28 cellular contexts compared by ENCODE assay signal in genomic region chr1:231796141-231796540, GRCh38.
"Had no signal": no experiment of that assay in that cellular context is flagged by ENCODE, and none has a peak within 500 bp of the region (broad histone marks: within the 10 kb centered on the region; RNA-seq: fewer than 3 reads in every experiment).

No MANE protein-coding gene starts in this region.

- DNase-seq: activated CD4-positive, alpha-beta memory T cell treated with anti-CD3 and anti-CD28 coated beads, Interleukin-2, amount 10 ng/mL, durations not matched to agents 7 days and 5 days; activated CD4-positive, alpha-beta T cell treated with anti-CD3 and anti-CD28 coated beads, Interleukin-2, amount 10 ng/mL, durations not matched to agents 7 days and 5 days; activated CD4-positive, CD25-positive, alpha-beta regulatory T cell; activated CD8-positive, alpha-beta memory T cell treated with anti-CD3 and anti-CD28 coated beads, Interleukin-2, amount 50 U/mL, for 4 hours; activated gamma-delta T cell treated with Interleukin-2 at 50 U/mL for 16 hours; activated naive CD4-positive, alpha-beta T cell treated with anti-CD3 and anti-CD28 coated beads, Interleukin-2, amount 50 U/mL, for 16 hours; activated naive CD8-positive, alpha-beta T cell treated with anti-CD3 and anti-CD28 coated beads, Interleukin-2, amount 10 ng/mL, durations not matched to agents 7 days and 5 days; activated T-cell treated with anti-CD3 and anti-CD28 coated beads, Interleukin-2, amount 50 U/mL, for 72 hours; adrenal gland; body of pancreas; cortex of kidney; KG1; MV-4-11; NCI-H1092 treated with DMSO at 0.1 percent for 48 hours; NCI-H1436 treated with DMSO at 0.1 percent for 48 hours; NCI-H2029; NCI-H2107; NCI-H345; NCI-H524; NCI-H82; RPMI8226; T-cell; T-helper 2 cell; T1000 had no signal

- H3K36me3 ChIP-seq: adrenal gland had no signal

- H3K27me3 ChIP-seq: adrenal gland, body of pancreas had no signal

- ATAC-seq: activated T-cell treated with anti-CD3 and anti-CD28 coated beads, Interleukin-2, amount 50 U/mL, for 72 hours; body of pancreas; Panc1; Right ventricle myocardium inferior; T-cell had no signal

- H3K4me3 ChIP-seq: adrenal gland, body of pancreas, SK-N-MC had no signal

- H3K27ac ChIP-seq: adrenal gland, body of pancreas, SK-N-MC, VCaP had no signal

- H3K9me3 ChIP-seq: adrenal gland, body of pancreas had no signal

- H3K4me1 ChIP-seq: body of pancreas had no signal
